In genomic region chrX:37357436-37357835, GRCh38 we compare ENCODE assay signal across 27 cellular contexts. TPM values are rescaled to one million over a fixed set of nuclear protein-coding genes. Genes with fewer than 3 reads are reported as not detected.
"Had no signal": no experiment of that assay in that cellular context is flagged by ENCODE, and none has a peak within 500 bp of the region (broad histone marks: within the 10 kb centered on the region; RNA-seq: fewer than 3 reads in every experiment).

No MANE protein-coding gene starts in this region.

- H3K4me1 Mint-ChIP-seq: activated CD4-positive, alpha-beta memory T cell treated with anti-CD3 and anti-CD28 coated beads, Interleukin-2, amount 10 ng/mL, durations not matched to agents 7 days and 5 days; activated CD4-positive, alpha-beta T cell treated with anti-CD3 and anti-CD28 coated beads for 36 hours; activated T-helper 17 cell treated with anti-CD3 and anti-CD28 coated beads, Interleukin-2, amount 50 U/mL, for 72 hours; T-cell had no signal

- H3K4me3 ChIP-seq: PC-9, SK-N-MC had no signal

- H3K27me3 Mint-ChIP-seq: activated CD4-positive, alpha-beta memory T cell treated with anti-CD3 and anti-CD28 coated beads, Interleukin-2, amount 10 ng/mL, durations not matched to agents 7 days and 5 days; activated naive CD8-positive, alpha-beta T cell had no signal

- H3K36me3 ChIP-seq: WERI-Rb-1 had no signal

- DNase-seq: activated CD4-positive, alpha-beta memory T cell treated with anti-CD3 and anti-CD28 coated beads, Interleukin-2, amount 10 ng/mL, durations not matched to agents 7 days and 5 days; activated CD4-positive, alpha-beta T cell treated with anti-CD3 and anti-CD28 coated beads for 36 hours; activated CD4-positive, alpha-beta T cell treated with anti-CD3 and anti-CD28 coated beads, Interleukin-2, amount 50 U/mL, for 1 hour; activated gamma-delta T cell; activated naive CD4-positive, alpha-beta T cell treated with anti-CD3 and anti-CD28 coated beads for 36 hours; activated T-cell treated with anti-CD3 and anti-CD28 coated beads for 4 hours; activated T-cell treated with anti-CD3 and anti-CD28 coated beads, Interleukin-2, amount 50 U/mL, for 48 hours; anterior cingulate cortex; central memory CD4-positive, alpha-beta T cell; MM.1S; NCI-H1105; NCI-H1436; NCI-H1694 treated with DMSO at 0.1 percent for 48 hours; NCI-H2029 treated with DMSO at 0.1 percent for 48 hours; NCI-H446; NCI-H524; PC-9; T-cell; T-helper 2 cell; T1000; WERI-Rb-1 had no signal

- H3K4me2 ChIP-seq: KMS-11, PC-9 had no signal

- H3K9me3 Mint-ChIP-seq: activated CD4-positive, alpha-beta memory T cell treated with anti-CD3 and anti-CD28 coated beads, Interleukin-2, amount 10 ng/mL, durations not matched to agents 7 days and 5 days; activated T-helper 17 cell treated with anti-CD3 and anti-CD28 coated beads, Interleukin-2, amount 50 U/mL, for 72 hours had no signal

- H3K36me3 Mint-ChIP-seq: activated naive CD8-positive, alpha-beta T cell; T-cell had no signal

- H3K9ac ChIP-seq: KMS-11 had no signal

- H3K27ac Mint-ChIP-seq: activated CD4-positive, alpha-beta memory T cell treated with anti-CD3 and anti-CD28 coated beads, Interleukin-2, amount 10 ng/mL, durations not matched to agents 7 days and 5 days; activated CD4-positive, alpha-beta T cell treated with anti-CD3 and anti-CD28 coated beads for 36 hours; activated naive CD4-positive, alpha-beta T cell treated with anti-CD3 and anti-CD28 coated beads for 36 hours; activated naive CD8-positive, alpha-beta T cell; activated T-helper 17 cell treated with anti-CD3 and anti-CD28 coated beads, Interleukin-2, amount 50 U/mL, for 72 hours; T-cell had no signal

- H2AFZ ChIP-seq: PC-9 had no signal

- H3K4me3 Mint-ChIP-seq: activated CD4-positive, alpha-beta memory T cell treated with anti-CD3 and anti-CD28 coated beads, Interleukin-2, amount 10 ng/mL, durations not matched to agents 7 days and 5 days; activated CD4-positive, alpha-beta T cell treated with anti-CD3 and anti-CD28 coated beads for 36 hours; activated naive CD4-positive, alpha-beta T cell treated with anti-CD3 and anti-CD28 coated beads for 36 hours; activated naive CD8-positive, alpha-beta T cell; activated T-helper 17 cell treated with anti-CD3 and anti-CD28 coated beads, Interleukin-2, amount 50 U/mL, for 72 hours; T-cell had no signal

- H3K27ac ChIP-seq: KMS-11, PC-9, SK-N-MC, WERI-Rb-1 had no signal

- FAIRE-seq: bronchial epithelial cell had no signal

RNA-seq across cellular contexts. Expression of gene PRRG1, which starts 8.3 kb away (rescaled TPM):
- total RNA-seq: activated CD4-positive, alpha-beta memory T cell treated with anti-CD3 and anti-CD28 coated beads, Interleukin-2, amount 10 ng/mL, durations not matched to agents 7 days and 5 days; activated CD4-positive, alpha-beta T cell treated with anti-CD3 and anti-CD28 coated beads for 36 hours; activated CD8-positive, alpha-beta memory T cell treated with anti-CD3 and anti-CD28 coated beads for 36 hours; activated naive CD4-positive, alpha-beta T cell treated with anti-CD3 and anti-CD28 coated beads for 36 hours; activated T-helper 17 cell treated with anti-CD3 and anti-CD28 coated beads, Interleukin-2, amount 50 U/mL, for 72 hours had no signal
